8 cellular contexts compared by ENCODE assay signal in genomic region chr17:63446981-63447687, GRCh38. TPM values are rescaled to one million over a fixed set of nuclear protein-coding genes. Genes with fewer than 3 reads are reported as not detected.
DNase-seq lines count a peak whose midpoint lies in the region; ATAC-seq and TF ChIP-seq lines count a peak whose summit lies in the region.

No MANE protein-coding gene starts in this region.

- H3K36me3 Mint-ChIP-seq in IgD-negative memory B cell: no peaks in the 10 kb centered on the region
- no peaks in the 10 kb centered on the region for H3K36me3 Mint-ChIP-seq in T-helper 17 cell (ENCODE audit: low read depth)
- H3K36me3 Mint-ChIP-seq in stimulated activated naive B cell treated with anti-CD40 and anti-IgM and Interleukin-4, amounts not matched to agents 10 μg/mL and 1 μg/mL and 100 μg/mL, for 72 hours: no peaks in the 10 kb centered on the region

- H3K4me1 ChIP-seq in breast epithelium (peaks cover 9 to 21% of the 10 kb centered on the region in 2 donors), right lobe of liver (peaks cover 0 to 3% (median 0%) of the 10 kb centered on the region in 4 donors)

- DNase-seq in GM19238 (ENCODE audit: insufficient read length, low spot score) (peak; percentile 44), T-helper 17 cell (peak; percentile 35 to 56 (median 36)), breast epithelium (ENCODE audit: low spot score in 2 of 2) (no peak), right lobe of liver (no peak)
- peak; percentile 53 for DNase-seq in stimulated activated naive B cell treated with anti-CD40 and anti-IgM and Interleukin-4, amounts not matched to agents 10 μg/mL and 1 μg/mL and 100 μg/mL, for 72 hours

- H3K27ac ChIP-seq in breast epithelium (peak overlapping the region; percentile 97 to 98), right lobe of liver (peak overlapping the region; percentile 58 to 79 (median 68))

- TF ChIP-seq CTCF in breast epithelium (IDR thresholded peaks at IDR 0.05) (no peak), right lobe of liver (IDR thresholded peaks at IDR 0.05) (no peak)

- H3K4me1 Mint-ChIP-seq in IgD-negative memory B cell (peaks cover 4 to 14% (median 4%) of the 10 kb centered on the region in 3 donors), T-helper 17 cell (peaks cover 32% of the 10 kb centered on the region)
- peaks cover 25 to 45% of the 10 kb centered on the region in 2 donors for H3K4me1 Mint-ChIP-seq in stimulated activated naive B cell treated with anti-CD40 and anti-IgM and Interleukin-4, amounts not matched to agents 10 μg/mL and 1 μg/mL and 100 μg/mL, for 72 hours

- no peaks in the 10 kb centered on the region for H3K9me3 Mint-ChIP-seq in IgD-negative memory B cell
- no peaks in the 10 kb centered on the region for H3K9me3 Mint-ChIP-seq in stimulated activated naive B cell treated with anti-CD40 and anti-IgM and Interleukin-4, amounts not matched to agents 10 μg/mL and 1 μg/mL and 100 μg/mL, for 72 hours

- ATAC-seq in T-helper 17 cell: peak; percentile 20
- peak; percentile 17 to 34 (median 26) for ATAC-seq in right lobe of liver
- ATAC-seq in stimulated activated naive B cell treated with anti-CD40 and anti-IgM and Interleukin-4, amounts not matched to agents 10 μg/mL and 1 μg/mL and 100 μg/mL, for 72 hours (replicated peaks): peak; percentile 49 to 56
- no peak for ATAC-seq in HG02970 (IDR thresholded peaks at IDR 0.05; ENCODE audit: low FRiP score, unreplicated experiment)
- ATAC-seq in GM18870 (IDR thresholded peaks at IDR 0.05; ENCODE audit: unreplicated experiment): no peak

- peaks cover 1% of the 10 kb centered on the region for H3K27me3 Mint-ChIP-seq in IgD-negative memory B cell
- H3K27me3 Mint-ChIP-seq in T-helper 17 cell: no peaks in the 10 kb centered on the region
- peaks cover 17 to 24% of the 10 kb centered on the region in 2 donors for H3K27me3 Mint-ChIP-seq in stimulated activated naive B cell treated with anti-CD40 and anti-IgM and Interleukin-4, amounts not matched to agents 10 μg/mL and 1 μg/mL and 100 μg/mL, for 72 hours

- peak overlapping the region; percentile 58 to 79 (median 73) for H3K4me3 ChIP-seq in breast epithelium
- peak overlapping the region; percentile 58 to 69 (median 59) for H3K4me3 ChIP-seq in right lobe of liver

- no peak for TF ChIP-seq POLR2A in breast epithelium (IDR thresholded peaks at IDR 0.05)
- no peak for TF ChIP-seq POLR2A in right lobe of liver (IDR thresholded peaks at IDR 0.05)

- no peaks in the 10 kb centered on the region for H3K9me3 ChIP-seq in T-helper 17 cell (ENCODE audit: control insufficient read depth, low read length, poor library complexity, severe bottlenecking)
- no peaks in the 10 kb centered on the region for H3K9me3 ChIP-seq in breast epithelium
- no peaks in the 10 kb centered on the region for H3K9me3 ChIP-seq in right lobe of liver

- peak overlapping the region; percentile 87 to 98 (median 91) for H3K27ac Mint-ChIP-seq in IgD-negative memory B cell
- H3K27ac Mint-ChIP-seq in T-helper 17 cell: peak overlapping the region; percentile 96
- H3K27ac Mint-ChIP-seq in stimulated activated naive B cell treated with anti-CD40 and anti-IgM and Interleukin-4, amounts not matched to agents 10 μg/mL and 1 μg/mL and 100 μg/mL, for 72 hours: peak overlapping the region; percentile 96

- H3K36me3 ChIP-seq in breast epithelium (no peaks in the 10 kb centered on the region), right lobe of liver (no peaks in the 10 kb centered on the region)

- intact Hi-C loops in breast epithelium (cut with DNase I; ENCODE audit: low total_unique reads) (no loop called here), right lobe of liver (cut with DNase I) (no loop called here)

- H3K4me3 Mint-ChIP-seq in IgD-negative memory B cell (peak overlapping the region; percentile 68 to 86 (median 76)), T-helper 17 cell (peak overlapping the region; percentile 72)
- peak overlapping the region; percentile 75 to 78 for H3K4me3 Mint-ChIP-seq in stimulated activated naive B cell treated with anti-CD40 and anti-IgM and Interleukin-4, amounts not matched to agents 10 μg/mL and 1 μg/mL and 100 μg/mL, for 72 hours

- 64% methylated on average over 3 of the region's 29 CpGs for WGBS in right lobe of liver (ENCODE audit: insufficient coverage, low coverage, low lambda C conversion rate, missing lambda C conversion rate)

- H3K27me3 ChIP-seq in breast epithelium (no peaks in the 10 kb centered on the region), right lobe of liver (no peaks in the 10 kb centered on the region)

RNA-seq across cellular contexts. Expression of gene CYB561, which starts 1.0 kb away (rescaled TPM):
- polyA plus RNA-seq in IgD-negative memory B cell: 1.5 TPM
- total RNA-seq in T-helper 17 cell (10 to 100 TPM; 50.8 to 69.9 TPM), breast epithelium (10 to 100 TPM; 14.6 to 52.4 (median 43.3) TPM), right lobe of liver (10 to 100 TPM in 4 of 6 experiments, 1 to 10 TPM in 2; 7.4 to 21.9 (median 11.4) TPM)

RNA-seq across cellular contexts. Expression of gene ACE, which starts 29.7 kb away (rescaled TPM):
- 2.0 TPM for polyA plus RNA-seq in IgD-negative memory B cell
- 10 to 100 TPM; 11.6 to 21.5 TPM for total RNA-seq in T-helper 17 cell
- 10 to 100 TPM in 1 of 3 donors, 1 to 10 TPM in 2; 2.6 to 13.9 (median 9.1) TPM for total RNA-seq in breast epithelium
- 1 to 10 TPM in 5 of 6 experiments, under 1 TPM in 1; 0.75 to 9.4 (median 5.1) TPM for total RNA-seq in right lobe of liver

Comparison
In these comparisons a context has a peak if more than half of its experiments do, and no peak if none do; other contexts are left out.
1. DNase-seq: peak in GM19238 (single experiment), T-helper 17 cell (3 of 3) and stimulated activated naive B cell treated with anti-CD40 and anti-IgM and Interleukin-4, amounts not matched to agents 10 μg/mL and 1 μg/mL and 100 μg/mL, for 72 hours (single experiment); none in breast epithelium (0 of 2) and right lobe of liver (0 of 3).
2. ATAC-seq: peak in T-helper 17 cell (single experiment), right lobe of liver (4 of 4) and stimulated activated naive B cell treated with anti-CD40 and anti-IgM and Interleukin-4, amounts not matched to agents 10 μg/mL and 1 μg/mL and 100 μg/mL, for 72 hours (2 of 2); none in HG02970 (single experiment) and GM18870 (single experiment).
3. Peak in every context shown above with its lines, with median percentiles within 50 percentile points of each other: H3K27ac Mint-ChIP-seq and H3K4me3 Mint-ChIP-seq.